8 cellular contexts compared by ENCODE assay signal in genomic region chr3:50235716-50236483, GRCh38. TPM values are rescaled to one million over a fixed set of nuclear protein-coding genes. Genes with fewer than 3 reads are reported as not detected.
DNase-seq lines count a peak whose midpoint lies in the region; ATAC-seq and TF ChIP-seq lines count a peak whose summit lies in the region.

Gene GNAI2, plus strand, starts transcription at chr3:50236204. Its CDS starts 132 bp downstream, at chr3:50236336.

- BruUV-seq in mammary epithelial cell (replicated peaks; lab: Mats Ljungman, UMichigan): no TSS peak

- H3K9me3 ChIP-seq in WERI-Rb-1 (ENCODE audit: severe bottlenecking) (no peaks in the 10 kb centered on the region), mammary epithelial cell (replicated peaks; ENCODE audit: insufficient read depth, low read length) (no peaks in the 10 kb centered on the region), iPS-20b (ENCODE audit: insufficient read depth, low read depth, low read length) (no peaks in the 10 kb centered on the region)

- ATAC-seq in GM18873 (IDR thresholded peaks at IDR 0.05; ENCODE audit: low FRiP score, unreplicated experiment) (peak; percentile 90), HG03139 (IDR thresholded peaks at IDR 0.05; ENCODE audit: unreplicated experiment) (peak; percentile 85)

- peaks cover 4% of the 10 kb centered on the region for H3K36me3 ChIP-seq in WERI-Rb-1
- no peaks in the 10 kb centered on the region for H3K36me3 ChIP-seq in mammary epithelial cell (ENCODE audit: insufficient read depth, low read length)
- peaks cover 5% of the 10 kb centered on the region; the same call in 1 of the 2 replicates for H3K36me3 ChIP-seq in iPS-20b (ENCODE audit: insufficient read depth, low read depth, low read length)

- H3K4me1 ChIP-seq in mammary epithelial cell (ENCODE audit: insufficient read depth, low read length) (peaks cover 17% of the 10 kb centered on the region), iPS-20b (ENCODE audit: insufficient read depth, low read length) (peaks cover 26% of the 10 kb centered on the region; the same call in 1 of the 2 replicates)

- no peaks in the 10 kb centered on the region for H4K20me1 ChIP-seq in mammary epithelial cell (ENCODE audit: insufficient read depth, low read length)

- dilution Hi-C loops in mammary epithelial cell (cut with HindIII; ENCODE audit: low sequenced_read_pairs): no loop called here

- in situ Hi-C loops in ACHN (cut with HindIII; ENCODE audit: low pct_ligation_motif_present, low pct_unique_long_range_greater_than_20kb, low sequenced_read_pairs) (no loop called here), mammary epithelial cell (cut with MboI; ENCODE audit: low sequenced_read_pairs in 2 of 2) (no loop called here)

- no peak for TF ChIP-seq CTCF in WERI-Rb-1 (IDR thresholded peaks at IDR 0.05; ENCODE audit: low read depth, low read length)
- no peak for TF ChIP-seq CTCF in mammary epithelial cell (conservative IDR thresholded peaks at IDR 0.05 in 1 of 2, IDR thresholded peaks at IDR 0.05 in 1 of 2; ENCODE audit: extremely low read depth in 1 of 2, insufficient read depth in 1 of 2, low read depth in 1 of 2, low read length in 2 of 2)

- peak within 1 kb of the TSS; percentile 41 for H3K4me3 ChIP-seq in WERI-Rb-1 (ENCODE audit: low read depth, low read length)
- peak within 1 kb of the TSS; percentile 72 to 80 (median 79) for H3K4me3 ChIP-seq in mammary epithelial cell (replicated peaks in 1 of 3; ENCODE audit: insufficient read depth in 1 of 3, low read depth in 2 of 3, low read length in 3 of 3)
- H3K4me3 ChIP-seq in iPS-20b (ENCODE audit: low read length): peak within 1 kb of the TSS; percentile 82
- H3K4me3 ChIP-seq in skin epidermis: peak within 1 kb of the TSS; percentile 56 to 91 (median 72)

- DNase-seq in ACHN (peak; percentile 97), NCI-H2227 (lab: John Stamatoyannopoulos, UW; ENCODE audit: unreplicated experiment) (peak; percentile 96), WERI-Rb-1 (peak; percentile 99), mammary epithelial cell (peak; percentile 99)

- peak within 1 kb of the TSS; percentile 88 for H3K9ac ChIP-seq in mammary epithelial cell (ENCODE audit: insufficient read depth, low read length)
- H3K9ac ChIP-seq in iPS-20b (ENCODE audit: low read depth, low read length): peak within 1 kb of the TSS; percentile 83

- 2% methylated on average over 9 of the region's 75 CpGs for WGBS in mammary epithelial cell (ENCODE audit: low coverage, missing lambda C conversion rate)

- intact Hi-C loops in mammary epithelial cell (cut with micrococcal nuclease): loop anchor here (1.0 kb wide), 1 partner anchor 9 kb away; no protein-coding TSS in a partner anchor

- peak within 1 kb of the TSS; percentile 51 for H2AFZ ChIP-seq in mammary epithelial cell (ENCODE audit: low read depth, low read length)

- peaks cover 48% of the 10 kb centered on the region for H3K79me2 ChIP-seq in mammary epithelial cell (ENCODE audit: insufficient read depth, low read length)

- H3K27me3 ChIP-seq in WERI-Rb-1 (ENCODE audit: insufficient read depth, low read depth, severe bottlenecking) (no peaks in the 10 kb centered on the region), mammary epithelial cell (ENCODE audit: insufficient read depth, low read length) (no peaks in the 10 kb centered on the region), iPS-20b (ENCODE audit: insufficient read depth, low read length) (no peaks in the 10 kb centered on the region)

- CTCF ChIA-PET in mammary epithelial cell (lab: Charles Lee; ENCODE audit: low non-redundant PET): interaction anchor here (1.0 kb wide), 1 partner anchor 11 kb away, joined by 13 read pairs; no protein-coding TSS in a partner anchor

- H3K4me2 ChIP-seq in mammary epithelial cell (ENCODE audit: insufficient read depth, low read depth, low read length): peak within 1 kb of the TSS; percentile 80

- H3K27ac ChIP-seq in WERI-Rb-1 (peak within 1 kb of the TSS; percentile 68), mammary epithelial cell (ENCODE audit: insufficient read depth, low read depth, low read length) (peak within 1 kb of the TSS; percentile 70), iPS-20b (ENCODE audit: low read length) (peak within 1 kb of the TSS; percentile 42), skin epidermis (peak within 1 kb of the TSS; percentile 69 to 95 (median 88))

RNA-seq across cellular contexts. Expression of gene GNAI2, which starts in this region (rescaled TPM):
- total RNA-seq in mammary epithelial cell: 100 to 1,000 TPM; 176 to 235 TPM
- polyA plus RNA-seq in mammary epithelial cell: 511 TPM
- polyA minus RNA-seq in mammary epithelial cell: 320 TPM

Comparison
In these comparisons a context has a peak if more than half of its experiments do, and no peak if none do; other contexts are left out.
1. Peak in every context shown above with its lines: DNase-seq, ATAC-seq, H3K4me3 ChIP-seq and H3K27ac ChIP-seq.